8 cellular contexts compared by ENCODE assay signal in genomic region chr3:46987485-46988401, GRCh38. TPM values are rescaled to one million over a fixed set of nuclear protein-coding genes. Genes with fewer than 3 reads are reported as not detected.
A peak's percentile ranks its signal among the peaks of the same experiment; 100 is the strongest.
DNase-seq lines count a peak whose midpoint lies in the region; ATAC-seq and TF ChIP-seq lines count a peak whose summit lies in the region.

No MANE protein-coding gene starts in this region.

- H3K9me3 ChIP-seq in neutrophil (no peaks in the 10 kb centered on the region), ovary (no peaks in the 10 kb centered on the region)

- H3K27me3 ChIP-seq in neutrophil = no peaks in the 10 kb centered on the region
- no peaks in the 10 kb centered on the region for H3K27me3 ChIP-seq in dorsolateral prefrontal cortex
- no peaks in the 10 kb centered on the region for H3K27me3 ChIP-seq in ovary

- peak overlapping the region; percentile 78 for H3K27ac Mint-ChIP-seq in dendritic cell treated with granulocyte-macrophage colony-stimulating factor and Interleukin-4, amounts not matched to agents 40 ng/mL and 50 ng/mL, for 4 days

- peak; percentile 78 for DNase-seq in HT-29 (ENCODE audit: low spot score)
- peak; percentile 65 to 90 (median 80) for DNase-seq in activated CD4-positive, CD25-positive, alpha-beta regulatory T cell (lab: John Stamatoyannopoulos, UW)
- DNase-seq in dorsolateral prefrontal cortex = no peak
- DNase-seq in ovary = no peak

- H3K4me3 ChIP-seq in neutrophil (ENCODE audit: low read depth in 1 of 2, low read length in 1 of 2) (peak overlapping the region; percentile 86 to 95), dorsolateral prefrontal cortex (peak overlapping the region in 1 of 59 donors; percentile 24), ovary (no peak overlapping the region)

- WGBS in ovary, 3 donors = 72 to 75% (median 74%) methylated on average over 23 to 26 of the region's 26 CpGs

- H3K27ac ChIP-seq in 22Rv1 (peak overlapping the region; percentile 51), neutrophil (peak overlapping the region; percentile 98), dorsolateral prefrontal cortex (peak overlapping the region in 10 of 59 donors; percentile 7 to 43 (median 23)), ovary (no peak overlapping the region)

- intact Hi-C loops in dendritic cell treated with granulocyte-macrophage colony-stimulating factor and Interleukin-4, amounts not matched to agents 40 ng/mL and 50 ng/mL, for 4 days (cut with micrococcal nuclease) = no loop called here
- intact Hi-C loops in dorsolateral prefrontal cortex (cut with DNase I) = no loop called here
- intact Hi-C loops in ovary (cut with DNase I) = no loop called here

- no peaks in the 10 kb centered on the region for H3K27me3 Mint-ChIP-seq in dendritic cell treated with granulocyte-macrophage colony-stimulating factor and Interleukin-4, amounts not matched to agents 40 ng/mL and 50 ng/mL, for 4 days

- H3K36me3 Mint-ChIP-seq in dendritic cell treated with granulocyte-macrophage colony-stimulating factor and Interleukin-4, amounts not matched to agents 40 ng/mL and 50 ng/mL, for 4 days (ENCODE audit: low read depth) = peaks cover 48% of the 10 kb centered on the region

- no peak for TF ChIP-seq EP300 in ovary (IDR thresholded peaks at IDR 0.05)

- H3K36me3 ChIP-seq in neutrophil = peaks cover 45% of the 10 kb centered on the region
- no peaks in the 10 kb centered on the region for H3K36me3 ChIP-seq in ovary

- peak overlapping the region; percentile 62 for H3K4me3 Mint-ChIP-seq in dendritic cell treated with granulocyte-macrophage colony-stimulating factor and Interleukin-4, amounts not matched to agents 40 ng/mL and 50 ng/mL, for 4 days

- H3K4me1 Mint-ChIP-seq in dendritic cell treated with granulocyte-macrophage colony-stimulating factor and Interleukin-4, amounts not matched to agents 40 ng/mL and 50 ng/mL, for 4 days (ENCODE audit: low read depth) = peaks cover 100% of the 10 kb centered on the region

- H3K9me3 Mint-ChIP-seq in dendritic cell treated with granulocyte-macrophage colony-stimulating factor and Interleukin-4, amounts not matched to agents 40 ng/mL and 50 ng/mL, for 4 days = no peaks in the 10 kb centered on the region

- TF ChIP-seq CTCF in 22Rv1 (IDR thresholded peaks at IDR 0.05) (no peak), neutrophil (IDR thresholded peaks at IDR 0.05) (peak; percentile 44), dorsolateral prefrontal cortex (IDR thresholded peaks at IDR 0.05 in 54 of 56, conservative IDR thresholded peaks at IDR 0.05 in 2 of 56; ENCODE audit: low read depth in 1 of 56, partially characterized antibody in 56 of 56) (no peak), ovary (IDR thresholded peaks at IDR 0.05) (no peak)

- peak; percentile 60 for ATAC-seq in GM19467 (IDR thresholded peaks at IDR 0.05; ENCODE audit: unreplicated experiment)

- TF ChIP-seq POLR2A in ovary (IDR thresholded peaks at IDR 0.05) = no peak

- H3K4me1 ChIP-seq in neutrophil (ENCODE audit: control insufficient read depth in 1 of 2, insufficient read depth in 1 of 2, low read depth in 1 of 2, low read length in 1 of 2) (peaks cover 96 to 98% of the 10 kb centered on the region in 2 experiments), ovary (ENCODE audit: insufficient read depth) (no peaks in the 10 kb centered on the region)

RNA-seq across cellular contexts. Expression of gene NBEAL2, which starts 8.3 kb away (rescaled TPM):
- total RNA-seq in HT-29 (2014; rRNA removed; shearing (Covaris generic)) = 154 and 168 TPM in 2 replicates
- 10 to 100 TPM in 112 of 120 experiments, 1 to 10 TPM in 8; 8.2 to 41.7 (median 16.9) TPM for total RNA-seq in dorsolateral prefrontal cortex
- 10 to 100 TPM in 6 of 7 donors, 1 to 10 TPM in 1; 9.4 to 19.1 (median 14.0) TPM for total RNA-seq in ovary
- 10 to 100 TPM in 1 of 2 donors, 1 to 10 TPM in 1; 3.4 to 13.7 TPM for polyA plus RNA-seq in ovary

RNA-seq across cellular contexts. Expression of gene CCDC12, which starts 11.2 kb away (rescaled TPM):
- 38.2 and 39.4 TPM in 2 replicates for total RNA-seq in HT-29 (2014; rRNA removed; shearing (Covaris generic))
- total RNA-seq in dorsolateral prefrontal cortex = 10 to 100 TPM; 30.9 to 54.9 (median 40.5) TPM
- total RNA-seq in ovary = 10 to 100 TPM; 32.2 to 50.1 (median 42.3) TPM
- polyA plus RNA-seq in ovary = 10 to 100 TPM; 34.7 to 66.7 TPM

Comparison
In these comparisons a context has a peak if more than half of its experiments do, and no peak if none do; other contexts are left out.
1. H3K27ac ChIP-seq: peak in 22Rv1 (single experiment) and neutrophil (single experiment); none in ovary (0 of 2).
2. DNase-seq: peak in HT-29 (single experiment) and activated CD4-positive, CD25-positive, alpha-beta regulatory T cell (4 of 4); none in dorsolateral prefrontal cortex (0 of 10) and ovary (0 of 5).